8 cellular contexts compared by ENCODE assay signal in genomic region chr1:54488831-54489626, GRCh38. TPM values are rescaled to one million over a fixed set of nuclear protein-coding genes. Genes with fewer than 3 reads are reported as not detected.
DNase-seq lines count a peak whose midpoint lies in the region; ATAC-seq and TF ChIP-seq lines count a peak whose summit lies in the region.

No MANE protein-coding gene starts in this region.

- H3K4me1 ChIP-seq in Caco-2 (peaks cover 13% of the 10 kb centered on the region), thyroid gland (peaks cover 7 to 18% of the 10 kb centered on the region in 2 donors)

- TSS peak; percentile 68 for BruUV-seq in Caco-2 (replicated peaks; lab: Mats Ljungman, UMichigan)

- no peaks in the 10 kb centered on the region for H3K27me3 Mint-ChIP-seq in Caco-2 (ENCODE audit: insufficient read depth, unreplicated experiment)
- H3K27me3 Mint-ChIP-seq in activated naive CD8-positive, alpha-beta T cell = peaks cover 4% of the 10 kb centered on the region
- peaks cover 7% of the 10 kb centered on the region for H3K27me3 Mint-ChIP-seq in glutamatergic neuron (ENCODE audit: unreplicated experiment)

- H3K9me3 Mint-ChIP-seq in Caco-2 (ENCODE audit: unreplicated experiment) (no peaks in the 10 kb centered on the region), glutamatergic neuron (ENCODE audit: unreplicated experiment) (peaks cover 3% of the 10 kb centered on the region)
- no peaks in the 10 kb centered on the region for H3K9me3 Mint-ChIP-seq in activated naive CD8-positive, alpha-beta T cell (ENCODE audit: low read depth)

- TF ChIP-seq CTCF in Caco-2 (IDR thresholded peaks at IDR 0.05; ENCODE audit: insufficient read depth in 1 of 2, low read depth in 1 of 2, low read length in 1 of 2, severe bottlenecking in 1 of 2, unreplicated experiment in 1 of 2) (peak; percentile 80 to 82), glutamatergic neuron (IDR thresholded peaks at IDR 0.05; ENCODE audit: partially characterized antibody, unreplicated experiment) (peak; percentile 99), omental fat pad (IDR thresholded peaks at IDR 0.05) (peak in 2 of 3 donors; percentile 78 to 82), thyroid gland (IDR thresholded peaks at IDR 0.05) (peak; percentile 81 to 97 (median 96))

- ATAC-seq in GM21447 (IDR thresholded peaks at IDR 0.05; ENCODE audit: unreplicated experiment) = peak; percentile 49
- ATAC-seq in omental fat pad (ENCODE audit: low FRiP score) = peak; percentile 72

- POLR2A ChIA-PET in Caco-2 (lab: Charles Lee) = interaction anchor here (0.6 to 1.2 kb wide), 10 partner anchors 75 to 312 kb away, joined by 3 to 8 read pairs (median 5); partner anchors contain the start of gene SSBP3

- H3K36me3 ChIP-seq in Caco-2 (ENCODE audit: control insufficient read depth, insufficient read depth, low read length) = no peaks in the 10 kb centered on the region
- no peaks in the 10 kb centered on the region for H3K36me3 ChIP-seq in thyroid gland

- CTCF ChIA-PET in Caco-2 (lab: Charles Lee) = interaction anchor here (0.6 to 2.5 kb wide), 25 partner anchors 11 to 368 kb away, joined by 3 to 36 read pairs (median 4); partner anchors contain the start of genes CYB5RL, FAM151A, MRPL37 and SSBP3

- intact Hi-C loops in Caco-2 (cut with micrococcal nuclease; ENCODE audit: unreplicated experiment) = loop anchor here (1.0 kb wide), 4 partner anchors 82 to 419 kb away; no protein-coding TSS in a partner anchor
- intact Hi-C loops in thyroid gland (cut with DNase I) = loop anchor here (2.0 to 5.0 kb wide), 3 partner anchors 80 to 368 kb away; no protein-coding TSS in a partner anchor

- H3K9me3 ChIP-seq in Caco-2 (no peaks in the 10 kb centered on the region), thyroid gland (no peaks in the 10 kb centered on the region)

- H3K4me3 ChIP-seq in Caco-2 (ENCODE audit: low read depth, low read length) (peak overlapping the region; percentile 56), thyroid gland (replicated peaks in 1 of 3) (peak overlapping the region; percentile 37 to 83 (median 47))

- DNase-seq in Caco-2 = peak; percentile 72 to 87
- peak; percentile 58 for DNase-seq in LHCN-M2 (ENCODE audit: low read depth)
- peak; percentile 68 for DNase-seq in SK-MEL-5 (ENCODE audit: low read depth, low spot score)
- peak; percentile 88 for DNase-seq in glutamatergic neuron
- peak; percentile 80 for DNase-seq in omental fat pad (ENCODE audit: low spot score)
- peak; percentile 81 for DNase-seq in thyroid gland

- H3K27ac ChIP-seq in thyroid gland = peak overlapping the region; percentile 78 to 97 (median 95)

- in situ Hi-C loops in SK-MEL-5 (cut with HindIII; ENCODE audit: low pct_unique_long_range_greater_than_20kb, low sequenced_read_pairs) = no loop called here

- 1% methylated on average over 25 to 29 of the region's 51 CpGs for WGBS in thyroid gland, 2 donors

- H3K4me3 Mint-ChIP-seq in Caco-2 (ENCODE audit: unreplicated experiment) (peak overlapping the region; percentile 68), glutamatergic neuron (ENCODE audit: unreplicated experiment) (peak overlapping the region; percentile 83)
- H3K4me3 Mint-ChIP-seq in activated naive CD8-positive, alpha-beta T cell = peak overlapping the region; percentile 84

- H3K27ac Mint-ChIP-seq in Caco-2 (ENCODE audit: unreplicated experiment) = peak overlapping the region; percentile 64
- peak overlapping the region; percentile 68 for H3K27ac Mint-ChIP-seq in activated naive CD8-positive, alpha-beta T cell
- H3K27ac Mint-ChIP-seq in glutamatergic neuron (ENCODE audit: unreplicated experiment) = peak overlapping the region; percentile 90

- H3K27me3 ChIP-seq in Caco-2 (replicated peaks; ENCODE audit: control insufficient read depth, insufficient read depth, low read length) = no peaks in the 10 kb centered on the region
- H3K27me3 ChIP-seq in thyroid gland = no peaks in the 10 kb centered on the region

- TF ChIP-seq POLR2A in thyroid gland (IDR thresholded peaks at IDR 0.05) = peak in 1 of 2 donors; percentile 41

- H3K4me1 Mint-ChIP-seq in Caco-2 (ENCODE audit: low read depth, unreplicated experiment) = peaks cover 19% of the 10 kb centered on the region
- peaks cover 37% of the 10 kb centered on the region for H3K4me1 Mint-ChIP-seq in activated naive CD8-positive, alpha-beta T cell (ENCODE audit: low read depth)
- peaks cover 35% of the 10 kb centered on the region for H3K4me1 Mint-ChIP-seq in glutamatergic neuron (ENCODE audit: low read depth, unreplicated experiment)

- H3K36me3 Mint-ChIP-seq in Caco-2 (ENCODE audit: insufficient read depth, unreplicated experiment) = no peaks in the 10 kb centered on the region
- H3K36me3 Mint-ChIP-seq in activated naive CD8-positive, alpha-beta T cell = no peaks in the 10 kb centered on the region
- H3K36me3 Mint-ChIP-seq in glutamatergic neuron (ENCODE audit: unreplicated experiment) = no peaks in the 10 kb centered on the region

RNA-seq across cellular contexts. Expression of gene ACOT11, which starts 59.0 kb away (rescaled TPM):
- total RNA-seq in Caco-2 (2022) = 4.0 and 4.1 TPM in 2 replicates
- total RNA-seq in LHCN-M2 (2014; rRNA removed) = 9.9 and 11.6 TPM in 2 replicates
- 11.1 TPM for polyA plus RNA-seq in LHCN-M2 (2012)
- total RNA-seq in SK-MEL-5 (2014; rRNA removed; shearing (Covaris generic)) = 0.13 and 0.61 TPM in 2 replicates
- 0.46 and 0.62 TPM in 2 replicates for polyA plus RNA-seq in SK-MEL-5 (2015; cell fraction: cytosol; rRNA removed)
- 1.9 and 3.3 TPM in 2 replicates for polyA plus RNA-seq in SK-MEL-5 (2015; cell fraction: nucleus; rRNA removed)
- 0.32 TPM for total RNA-seq in glutamatergic neuron (ENCODE audit: unreplicated experiment)
- total RNA-seq in omental fat pad = 1 to 10 TPM; 1.4 to 3.8 (median 3.2) TPM
- total RNA-seq in thyroid gland = 10 to 100 TPM; 27.1 to 93.0 (median 70.5) TPM

Comparison
In these comparisons a context has a peak if more than half of its experiments do, and no peak if none do; other contexts are left out.
1. Peak in every context shown above with its lines: DNase-seq, ATAC-seq, H3K4me3 ChIP-seq and H3K27ac ChIP-seq.